In the genomic region with DNA sequence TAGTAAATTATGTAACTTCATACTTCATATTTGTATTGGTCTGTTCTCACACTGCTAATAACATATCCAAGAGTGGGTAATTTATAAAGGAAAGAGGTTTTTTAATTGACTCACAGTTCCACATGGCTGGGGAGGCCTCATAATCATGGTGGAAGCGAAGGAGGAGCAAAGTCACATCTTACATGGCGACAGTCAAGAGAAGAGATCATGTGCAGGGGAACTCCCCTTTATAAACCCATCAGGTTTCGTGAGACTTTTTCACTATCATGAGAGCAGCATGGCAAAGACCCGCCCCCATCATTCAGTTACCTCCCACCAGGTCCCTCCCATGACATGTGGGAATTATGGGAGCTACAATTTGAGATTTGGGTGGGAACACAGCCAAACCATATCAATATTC, we compare ENCODE assay signal across 2 cellular contexts.
TF ChIP-seq lines count a peak whose summit lies in the region.

No MANE protein-coding gene starts in this region.

TF ChIP-seq in HEK293, 187 proteins besides CTCF, POLR2A, EP300 and RAD21:
- TF ChIP-seq SETDB1 (IDR thresholded peaks at IDR 0.05; ENCODE audit: insufficient read length, low read length), result peak; percentile 87

TF ChIP-seq in K562, 482 proteins besides CTCF, POLR2A, EP300 and RAD21:
- TF ChIP-seq CBX3 (IDR thresholded peaks at IDR 0.05; ENCODE audit: borderline replicate concordance in 1 of 2, low read length in 2 of 2), result peak in 1 of 2 experiments; percentile 87; a peak in 1 of 3 replicates
- 0 out of 4 replicates have a peak, but pooled peaks of 1 of the 2 experiments have one; percentile 21 for TF ChIP-seq TRIM24 (IDR thresholded peaks at IDR 0.05)
- peak; percentile 85 for TF ChIP-seq ZNF431 (CRISPR knock-in tag; IDR thresholded peaks at IDR 0.05)
- peak; percentile 50; the same call in 1 of the 2 replicates for TF ChIP-seq XRCC3 (IDR thresholded peaks at IDR 0.05)
- TF ChIP-seq CBX5 (IDR thresholded peaks at IDR 0.05; ENCODE audit: borderline replicate concordance, low read depth), result 0 out of 2 replicates have a peak, but pooled peaks have one; percentile 18
- TF ChIP-seq TRIM28 (IDR thresholded peaks at IDR 0.05), result 0 out of 2 replicates have a peak, but pooled peaks have one; percentile 41
- TF ChIP-seq CHAMP1 (IDR thresholded peaks at IDR 0.05), result peak; percentile 17; the same call in 1 of the 2 replicates
- TF ChIP-seq, protein P1, sequence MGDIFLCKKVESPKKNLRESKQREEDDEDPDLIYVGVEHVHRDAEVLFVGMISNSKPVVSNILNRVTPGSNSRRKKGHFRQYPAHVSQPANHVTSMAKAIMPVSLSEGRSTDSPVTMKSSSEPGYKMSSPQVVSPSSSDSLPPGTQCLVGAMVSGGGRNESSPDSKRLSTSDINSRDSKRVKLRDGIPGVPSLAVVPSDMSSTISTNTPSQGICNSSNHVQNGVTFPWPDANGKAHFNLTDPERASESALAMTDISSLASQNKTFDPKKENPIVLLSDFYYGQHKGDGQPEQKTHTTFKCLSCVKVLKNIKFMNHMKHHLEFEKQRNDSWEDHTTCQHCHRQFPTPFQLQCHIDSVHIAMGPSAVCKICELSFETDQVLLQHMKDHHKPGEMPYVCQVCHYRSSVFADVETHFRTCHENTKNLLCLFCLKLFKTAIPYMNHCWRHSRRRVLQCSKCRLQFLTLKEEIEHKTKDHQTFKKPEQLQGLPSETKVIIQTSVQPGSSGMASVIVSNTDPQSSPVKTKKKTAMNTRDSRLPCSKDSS (IDR thresholded peaks at IDR 0.05; ENCODE audit: low read depth, partially characterized antibody), result peak; percentile 56
